31 cellular contexts compared by ENCODE assay signal in the genomic region with DNA sequence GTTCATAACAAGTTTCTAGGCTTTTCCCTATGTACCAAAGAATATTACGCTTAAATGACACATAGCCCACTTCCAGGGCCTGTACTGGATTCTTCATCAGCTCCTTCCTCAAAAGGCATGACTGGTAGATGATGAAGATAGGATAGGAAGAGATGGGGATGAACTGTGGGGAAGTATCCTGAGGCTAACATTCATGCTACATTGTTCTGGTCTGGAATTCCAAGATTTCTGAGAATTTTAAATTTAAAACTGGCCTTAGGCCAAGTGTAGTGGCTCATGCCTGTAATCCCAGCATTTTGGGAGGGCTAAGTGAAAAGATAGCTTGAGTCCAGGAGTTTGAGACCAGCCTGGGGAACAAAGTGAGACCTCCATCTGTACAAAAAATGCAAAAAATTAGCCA.
"Had no signal": no experiment of that assay in that cellular context is flagged by ENCODE, and none has a peak within 500 bp of the region (broad histone marks: within the 10 kb centered on the region; RNA-seq: fewer than 3 reads in every experiment).

No MANE protein-coding gene starts in this region.

- H3K9me3 Mint-ChIP-seq: activated CD4-positive, alpha-beta T cell treated with anti-CD3 and anti-CD28 coated beads, Interleukin-2, amount 10 ng/mL, durations not matched to agents 24 days and 14 days; activated CD8-positive, alpha-beta T cell treated with anti-CD3 and anti-CD28 coated beads for 36 hours; activated naive CD8-positive, alpha-beta T cell treated with anti-CD3 and anti-CD28 coated beads for 36 hours had no signal

- H3K4me1 ChIP-seq: SJCRH30 had no signal

- H3K27ac Mint-ChIP-seq: activated CD4-positive, alpha-beta T cell treated with anti-CD3 and anti-CD28 coated beads, Interleukin-2, amount 10 ng/mL, durations not matched to agents 24 days and 14 days; activated CD8-positive, alpha-beta T cell treated with anti-CD3 and anti-CD28 coated beads for 36 hours; activated naive CD8-positive, alpha-beta T cell treated with anti-CD3 and anti-CD28 coated beads for 36 hours; activated T-cell treated with anti-CD3 and anti-CD28 coated beads, Interleukin-2, amount 50 U/mL, for 72 hours; activated T-helper 17 cell treated with anti-CD3 and anti-CD28 coated beads, Interleukin-2, amount 50 U/mL, for 72 hours had no signal

- H3K27ac ChIP-seq: brain microvascular endothelial cell, SJCRH30, SK-N-MC had no signal

- H3K4me1 Mint-ChIP-seq: activated CD4-positive, alpha-beta T cell treated with anti-CD3 and anti-CD28 coated beads, Interleukin-2, amount 10 ng/mL, durations not matched to agents 24 days and 14 days; activated naive CD8-positive, alpha-beta T cell treated with anti-CD3 and anti-CD28 coated beads for 36 hours; activated T-helper 17 cell treated with anti-CD3 and anti-CD28 coated beads, Interleukin-2, amount 50 U/mL, for 72 hours had no signal

- H3K27me3 ChIP-seq: brain microvascular endothelial cell, MG63, SJCRH30 had no signal

- ATAC-seq: activated CD8-positive, alpha-beta T cell treated with anti-CD3 and anti-CD28 coated beads for 36 hours; activated T-cell treated with anti-CD3 and anti-CD28 coated beads, Interleukin-2, amount 50 U/mL, for 72 hours; activated T-helper 17 cell treated with anti-CD3 and anti-CD28 coated beads, Interleukin-2, amount 50 U/mL, for 72 hours; PC-3 had no signal

- H3K4me3 Mint-ChIP-seq: activated CD4-positive, alpha-beta T cell treated with anti-CD3 and anti-CD28 coated beads, Interleukin-2, amount 10 ng/mL, durations not matched to agents 24 days and 14 days; activated CD8-positive, alpha-beta T cell treated with anti-CD3 and anti-CD28 coated beads for 36 hours; activated naive CD8-positive, alpha-beta T cell treated with anti-CD3 and anti-CD28 coated beads for 36 hours; activated T-cell treated with anti-CD3 and anti-CD28 coated beads, Interleukin-2, amount 50 U/mL, for 72 hours; activated T-helper 17 cell treated with anti-CD3 and anti-CD28 coated beads, Interleukin-2, amount 50 U/mL, for 72 hours had no signal

- H3K4me3 ChIP-seq: MG63, SJCRH30, SK-N-MC had no signal

- DNase-seq: activated CD4-positive, alpha-beta T cell treated with anti-CD3 and anti-CD28 coated beads, Interleukin-2, amount 10 ng/mL, durations not matched to agents 24 days and 14 days; activated CD4-positive, alpha-beta T cell treated with anti-CD3 and anti-CD28 coated beads, Interleukin-2, amount 50 U/mL, for 4 hours; activated CD8-positive, alpha-beta T cell treated with anti-CD3 and anti-CD28 coated beads for 36 hours; activated effector memory CD4-positive, alpha-beta T cell treated with anti-CD3 and anti-CD28 coated beads, Interleukin-2, amount 50 U/mL, for 16 hours; activated naive CD4-positive, alpha-beta T cell; activated naive CD4-positive, alpha-beta T cell treated with anti-CD3 and anti-CD28 coated beads, Interleukin-2, amount 50 U/mL, for 16 hours; activated naive CD8-positive, alpha-beta T cell treated with anti-CD3 and anti-CD28 coated beads for 36 hours; activated T-cell treated with anti-CD3 and anti-CD28 coated beads, Interleukin-2, amount 50 U/mL, for 1 hour; activated T-cell treated with anti-CD3 and anti-CD28 coated beads, Interleukin-2, amount 50 U/mL, for 72 hours; amniotic stem cell; aorta; brain microvascular endothelial cell; central memory CD4-positive, alpha-beta T cell; Kasumi-1; MG63; NCI-H1048; NCI-H1105 treated with DMSO at 0.1 percent for 48 hours; NCI-H1436; NCI-H1694; NCI-H2029; NCI-H2171; NCI-H510A; NCI-H526; NCI-H748 treated with DMSO at 0.1 percent for 48 hours; NK-92 treated with Interleukin-12 subunit alpha and Interleukin-12 subunit beta, amount 100 ng/mL, for 24 hours; PC-3; SHP77; SJCRH30; T1000 had no signal

- H3K27me3 Mint-ChIP-seq: activated CD8-positive, alpha-beta T cell treated with anti-CD3 and anti-CD28 coated beads for 36 hours; activated T-helper 17 cell treated with anti-CD3 and anti-CD28 coated beads, Interleukin-2, amount 50 U/mL, for 72 hours had no signal

- H3K9me3 ChIP-seq: SJCRH30 had no signal

- H3K36me3 Mint-ChIP-seq: activated naive CD8-positive, alpha-beta T cell treated with anti-CD3 and anti-CD28 coated beads for 36 hours had no signal

- H3K36me3 ChIP-seq: brain microvascular endothelial cell, MG63, SJCRH30 had no signal
